In genomic region chr19:46818812-46819211, GRCh38 we compare ENCODE assay signal across 12 cellular contexts. TPM values are rescaled to one million over a fixed set of nuclear protein-coding genes. Genes with fewer than 3 reads are reported as not detected.
DNase-seq lines count a peak whose midpoint lies in the region; FAIRE-seq lines count a peak whose summit lies in the region.
"Had no signal": no experiment of that assay in that cellular context is flagged by ENCODE, and none has a peak within 500 bp of the region (broad histone marks: within the 10 kb centered on the region; RNA-seq: fewer than 3 reads in every experiment).

No MANE protein-coding gene starts in this region.

- DNase-seq in NCI-H82 (lab: John Stamatoyannopoulos, UW) (peak; percentile 28), NCI-H82 treated with DMSO at 0.1 percent for 48 hours (lab: John Stamatoyannopoulos, UW; ENCODE audit: unreplicated experiment) (no peak), HT1080 (ENCODE audit: low read depth) (peak; percentile 65), SW480 (ENCODE audit: low spot score) (peak; percentile 85), iris pigment epithelial cell (ENCODE audit: low read depth) (peak; percentile 54), small intestine (no peak), Kasumi-1 (lab: John Stamatoyannopoulos, UW) (no peak), ureter (ENCODE audit: low spot score) (no peak)
- DNase-seq: heart left ventricle, mucosa of descending colon had no signal

- H3K4me1 ChIP-seq in small intestine (ENCODE audit: control insufficient read depth in 2 of 2, insufficient read depth in 1 of 2, low read depth in 1 of 2, low read length in 1 of 2) = peaks cover 2 to 9% of the 10 kb centered on the region in 2 donors

- no peak overlapping the region for H3K27ac ChIP-seq in small intestine (ENCODE audit: low read depth in 1 of 2, low read length in 1 of 2)
- H3K27ac ChIP-seq: heart left ventricle had no signal

- H3K9me3 ChIP-seq in small intestine (ENCODE audit: control insufficient read depth, low read depth) = no peaks in the 10 kb centered on the region
- H3K9me3 ChIP-seq: heart left ventricle, mucosa of descending colon had no signal

- WGBS in small intestine, 3 donors = 90 to 97% (median 94%) methylated on average over 2 of the region's 2 CpGs

- H3K4me3 ChIP-seq in small intestine (ENCODE audit: low read depth in 1 of 2, low read length in 2 of 2) = no peak overlapping the region
- H3K4me3 ChIP-seq: heart left ventricle, mucosa of descending colon had no signal

- no peaks in the 10 kb centered on the region for H3K36me3 ChIP-seq in small intestine (ENCODE audit: control insufficient read depth in 2 of 2, insufficient read depth in 2 of 2, low read length in 2 of 2)
- H3K36me3 ChIP-seq: heart left ventricle had no signal

- no peaks in the 10 kb centered on the region for H3K27me3 ChIP-seq in small intestine (ENCODE audit: control insufficient read depth in 2 of 2, insufficient read depth in 2 of 2, low read length in 2 of 2)
- H3K27me3 ChIP-seq: heart left ventricle had no signal

- no peak for FAIRE-seq in small intestine (lab: Jason Lieb, UNC)
- FAIRE-seq: A204.1, colon had no signal

RNA-seq across cellular contexts. Expression of gene SLC1A5, which starts 30.4 kb away (rescaled TPM):
- 215 and 227 TPM in 2 replicates for total RNA-seq in HT1080 (2014; rRNA removed; shearing (Covaris generic))
- 212 and 218 TPM in 2 replicates for polyA plus RNA-seq in HT1080 (2015; cell fraction: cytosol; rRNA removed)
- polyA plus RNA-seq in HT1080 (2015; cell fraction: nucleus; rRNA removed) = 506 and 550 TPM in 2 replicates
- polyA plus RNA-seq in small intestine = 100 to 1,000 TPM in 1 of 3 donors, 1 to 10 TPM in 2; 1.6 to 159 (median 7.0) TPM
- total RNA-seq in ureter = 344 TPM

RNA-seq across cellular contexts. Expression of gene AP2S1, which starts 31.8 kb away (rescaled TPM):
- total RNA-seq in HT1080 (2014; rRNA removed; shearing (Covaris generic)) = 874 and 885 TPM in 2 replicates
- polyA plus RNA-seq in HT1080 (2015; cell fraction: cytosol; rRNA removed) = 467 and 628 TPM in 2 replicates
- polyA plus RNA-seq in HT1080 (2015; cell fraction: nucleus; rRNA removed) = 166 TPM in 2 replicates
- 100 to 1,000 TPM; 123 to 164 (median 129) TPM for polyA plus RNA-seq in small intestine
- 73.7 TPM for total RNA-seq in ureter

RNA-seq across cellular contexts. Expression of gene ARHGAP35, which starts 42.0 kb away (rescaled TPM):
- 18.8 and 23.3 TPM in 2 replicates for total RNA-seq in HT1080 (2014; rRNA removed; shearing (Covaris generic))
- polyA plus RNA-seq in HT1080 (2015; cell fraction: cytosol; rRNA removed) = 15.7 and 18.9 TPM in 2 replicates
- 22.6 and 23.7 TPM in 2 replicates for polyA plus RNA-seq in HT1080 (2015; cell fraction: nucleus; rRNA removed)
- 10 to 100 TPM; 12.7 to 25.4 (median 13.8) TPM for polyA plus RNA-seq in small intestine
- total RNA-seq in ureter = 84.0 TPM

Comparison
In these comparisons a context has a peak if more than half of its experiments do, and no peak if none do; other contexts are left out.
1. DNase-seq: peak in NCI-H82 (single experiment), HT1080 (single experiment), SW480 (single experiment) and iris pigment epithelial cell (single experiment); none in NCI-H82 treated with DMSO at 0.1 percent for 48 hours (single experiment), small intestine (single experiment), Kasumi-1 (0 of 2) and ureter (single experiment).
2. RNA of gene AP2S1, which starts 31.8 kb away (total RNA-seq): 874 to 885 TPM in HT1080; 73.7 TPM in ureter (single experiment); every median in the first group is over 10 times any median in the second.